21 cellular contexts compared by ENCODE assay signal in genomic region chr1:246789454-246790339, GRCh38.
DNase-seq lines count a peak whose midpoint lies in the region; ATAC-seq and TF ChIP-seq lines count a peak whose summit lies in the region.
"Had no signal": no experiment of that assay in that cellular context is flagged by ENCODE, and none has a peak within 500 bp of the region (broad histone marks: within the 10 kb centered on the region; RNA-seq: fewer than 3 reads in every experiment).

No MANE protein-coding gene starts in this region.

- H3K36me3 Mint-ChIP-seq in activated T-cell treated with anti-CD3 and anti-CD28 coated beads, Interleukin-2, amount 50 U/mL, for 72 hours (ENCODE audit: insufficient read depth in 2 of 2) = peaks cover 0 to 4% of the 10 kb centered on the region in 2 donors
- H3K36me3 Mint-ChIP-seq in endodermal cell (ENCODE audit: low read depth) (no peaks in the 10 kb centered on the region), mesothelial cell of epicardium (no peaks in the 10 kb centered on the region)
- H3K36me3 Mint-ChIP-seq: CD14-positive monocyte had no signal

- 84 to 85% methylated on average over 13 to 25 of the region's 25 CpGs for WGBS in endodermal cell (ENCODE audit: insufficient coverage in 1 of 2, insufficient read length in 1 of 2), 2 experiments
- 71% methylated on average over 18 of the region's 25 CpGs for WGBS in suprapubic skin

- H3K4me3 Mint-ChIP-seq in activated T-cell treated with anti-CD3 and anti-CD28 coated beads, Interleukin-2, amount 50 U/mL, for 72 hours = peak overlapping the region; percentile 11 to 42
- H3K4me3 Mint-ChIP-seq in endodermal cell (no peak overlapping the region), mesothelial cell of epicardium (peak overlapping the region; percentile 27)
- H3K4me3 Mint-ChIP-seq: activated T-helper 17 cell treated with anti-CD3 and anti-CD28 coated beads, Interleukin-2, amount 50 U/mL, for 72 hours; T-helper 17 cell had no signal

- H3K9me3 ChIP-seq in endodermal cell (ENCODE audit: control insufficient read depth, low read length) (no peaks in the 10 kb centered on the region), suprapubic skin (no peaks in the 10 kb centered on the region)

- peaks cover 0 to 2% of the 10 kb centered on the region in 2 donors for H3K9me3 Mint-ChIP-seq in activated T-cell treated with anti-CD3 and anti-CD28 coated beads, Interleukin-2, amount 50 U/mL, for 72 hours
- peaks cover 2% of the 10 kb centered on the region for H3K9me3 Mint-ChIP-seq in endodermal cell
- H3K9me3 Mint-ChIP-seq in mesothelial cell of epicardium = no peaks in the 10 kb centered on the region
- H3K9me3 Mint-ChIP-seq: activated T-helper 17 cell treated with anti-CD3 and anti-CD28 coated beads, Interleukin-2, amount 50 U/mL, for 72 hours had no signal

- H3K27me3 Mint-ChIP-seq in activated T-cell treated with anti-CD3 and anti-CD28 coated beads, Interleukin-2, amount 50 U/mL, for 72 hours (ENCODE audit: low read depth) = peaks cover 5% of the 10 kb centered on the region
- H3K27me3 Mint-ChIP-seq in endodermal cell (ENCODE audit: insufficient read depth) (peaks cover 1% of the 10 kb centered on the region), mesothelial cell of epicardium (ENCODE audit: low read depth) (peaks cover 2% of the 10 kb centered on the region)

- no peak overlapping the region for H3K27ac Mint-ChIP-seq in activated T-cell treated with anti-CD3 and anti-CD28 coated beads, Interleukin-2, amount 50 U/mL, for 72 hours
- H3K27ac Mint-ChIP-seq in endodermal cell = no peak overlapping the region
- H3K27ac Mint-ChIP-seq in mesothelial cell of epicardium = no peak overlapping the region
- H3K27ac Mint-ChIP-seq: activated T-helper 17 cell treated with anti-CD3 and anti-CD28 coated beads, Interleukin-2, amount 50 U/mL, for 72 hours; T-helper 17 cell had no signal

- H3K27ac ChIP-seq in endodermal cell (ENCODE audit: low read depth, low read length) = no peak overlapping the region
- no peak overlapping the region for H3K27ac ChIP-seq in suprapubic skin

- no peak overlapping the region for H3K9ac ChIP-seq in endodermal cell (ENCODE audit: extremely low read depth, low read length, poor library complexity, severe bottlenecking)

- H3K4me1 ChIP-seq in endodermal cell (ENCODE audit: control insufficient read depth, insufficient read depth, low read length) = no peaks in the 10 kb centered on the region
- H3K4me1 ChIP-seq in suprapubic skin = peaks cover 15% of the 10 kb centered on the region

- peaks cover 4% of the 10 kb centered on the region for H3K4me1 Mint-ChIP-seq in activated T-cell treated with anti-CD3 and anti-CD28 coated beads, Interleukin-2, amount 50 U/mL, for 72 hours (ENCODE audit: low read depth)
- H3K4me1 Mint-ChIP-seq in endodermal cell = peaks cover 23% of the 10 kb centered on the region
- H3K4me1 Mint-ChIP-seq in mesothelial cell of epicardium = peaks cover 22% of the 10 kb centered on the region
- H3K4me1 Mint-ChIP-seq: activated T-helper 17 cell treated with anti-CD3 and anti-CD28 coated beads, Interleukin-2, amount 50 U/mL, for 72 hours had no signal

- no peak for DNase-seq in activated T-cell treated with anti-CD3 and anti-CD28 coated beads, Interleukin-2, amount 50 U/mL, for 72 hours
- no peak for DNase-seq in activated T-cell treated with anti-CD3 and anti-CD28 coated beads for 4 hours
- DNase-seq in endodermal cell = peak; percentile 65
- no peak for DNase-seq in mesothelial cell of epicardium (ENCODE audit: low spot score in 2 of 2, unreplicated experiment in 2 of 2)
- peak; percentile 50 to 74 for DNase-seq in suprapubic skin (ENCODE audit: low spot score in 2 of 2)
- DNase-seq in erythroblast (lab: John Stamatoyannopoulos, UW) = no peak
- DNase-seq: 8988T, amygdala, DMS79 treated with DMSO at 0.1 percent for 48 hours, hypothalamus, left colon, MM.1S, NCI-H1930, NCI-H446 treated with DMSO at 0.1 percent for 48 hours, posterior cingulate gyrus, Right ventricle myocardium superior, T-helper 17 cell had no signal

- H3K36me3 ChIP-seq in endodermal cell (ENCODE audit: control insufficient read depth, insufficient read depth, low read length) (no peaks in the 10 kb centered on the region), suprapubic skin (no peaks in the 10 kb centered on the region)

- H3K27me3 ChIP-seq in endodermal cell (ENCODE audit: control insufficient read depth, insufficient read depth, low read length, poor library complexity, severe bottlenecking) (no peaks in the 10 kb centered on the region), suprapubic skin (peaks cover 8% of the 10 kb centered on the region)

- TF ChIP-seq POLR2A in suprapubic skin (IDR thresholded peaks at IDR 0.05) = no peak
- TF ChIP-seq POLR2A in erythroblast (IDR thresholded peaks at IDR 0.05; ENCODE audit: low read length) = no peak

- TF ChIP-seq CTCF in endodermal cell (conservative IDR thresholded peaks at IDR 0.05) (no peak), mesothelial cell of epicardium (IDR thresholded peaks at IDR 0.05; ENCODE audit: unreplicated experiment) (no peak), suprapubic skin (IDR thresholded peaks at IDR 0.05) (no peak)

- no peak for ATAC-seq in activated T-cell treated with anti-CD3 and anti-CD28 coated beads, Interleukin-2, amount 50 U/mL, for 72 hours (replicated peaks in 1 of 2)
- no peak for ATAC-seq in GM21447 (IDR thresholded peaks at IDR 0.05; ENCODE audit: unreplicated experiment)
- ATAC-seq in GM19395 (IDR thresholded peaks at IDR 0.05; ENCODE audit: unreplicated experiment) = no peak
- ATAC-seq: activated T-helper 17 cell treated with anti-CD3 and anti-CD28 coated beads, Interleukin-2, amount 50 U/mL, for 72 hours; T-helper 17 cell had no signal

- H3K4me3 ChIP-seq in endodermal cell (ENCODE audit: low read length) (no peak overlapping the region), suprapubic skin (no peak overlapping the region)

- no peak for TF ChIP-seq EP300 in suprapubic skin (IDR thresholded peaks at IDR 0.05)

Comparison
In these comparisons a context has a peak if more than half of its experiments do, and no peak if none do; other contexts are left out.
1. DNase-seq: peak in endodermal cell (single experiment) and suprapubic skin (2 of 2); none in activated T-cell treated with anti-CD3 and anti-CD28 coated beads, Interleukin-2, amount 50 U/mL, for 72 hours (0 of 2), activated T-cell treated with anti-CD3 and anti-CD28 coated beads for 4 hours (single experiment), mesothelial cell of epicardium (0 of 2) and erythroblast (0 of 2).